In genomic region chr17:75983501-75984181, GRCh38 we compare ENCODE assay signal across 12 cellular contexts. TPM values are rescaled to one million over a fixed set of nuclear protein-coding genes. Genes with fewer than 3 reads are reported as not detected.
DNase-seq lines count a peak whose midpoint lies in the region; ATAC-seq and TF ChIP-seq lines count a peak whose summit lies in the region.
"Had no signal": no experiment of that assay in that cellular context is flagged by ENCODE, and none has a peak within 500 bp of the region (broad histone marks: within the 10 kb centered on the region; RNA-seq: fewer than 3 reads in every experiment).

No MANE protein-coding gene starts in this region.

- no peaks in the 10 kb centered on the region for H3K9me3 Mint-ChIP-seq in MCF 10A (ENCODE audit: unreplicated experiment)
- H3K9me3 Mint-ChIP-seq in naive thymus-derived CD8-positive, alpha-beta T cell = no peaks in the 10 kb centered on the region

- no peak overlapping the region for H2AFZ ChIP-seq in Karpas-422 (ENCODE audit: low read length)

- H4K20me1 ChIP-seq in Karpas-422 (ENCODE audit: insufficient read depth, low read depth, low read length) = no peaks in the 10 kb centered on the region

- intact Hi-C loops in MCF 10A (cut with micrococcal nuclease) = no loop called here

- CTCF ChIA-PET in MCF 10A (lab: Yijun Ruan, JAX) = interaction anchor here (0.6 to 1.2 kb wide), 4 partner anchors 22 to 296 kb away, joined by 3 read pairs; no protein-coding TSS in a partner anchor

- H3K36me3 Mint-ChIP-seq in MCF 10A (ENCODE audit: insufficient read depth, unreplicated experiment) = peaks cover 5% of the 10 kb centered on the region
- peaks cover 0 to 6% (median 0%) of the 10 kb centered on the region in 3 donors for H3K36me3 Mint-ChIP-seq in naive thymus-derived CD8-positive, alpha-beta T cell

- ATAC-seq in GM19467 (IDR thresholded peaks at IDR 0.05; ENCODE audit: unreplicated experiment) = no peak
- no peak for ATAC-seq in naive thymus-derived CD8-positive, alpha-beta T cell

- H3K4me2 ChIP-seq in Karpas-422 (ENCODE audit: low read depth, low read length, poor library complexity, severe bottlenecking) = peak overlapping the region; percentile 33

- H3K36me3 ChIP-seq in Karpas-422 (ENCODE audit: insufficient read depth, low read length) (no peaks in the 10 kb centered on the region), liver (ENCODE audit: control insufficient read depth in 4 of 4, insufficient read depth in 3 of 4, low read depth in 1 of 4, low read length in 3 of 4) (peaks cover 0 to 4% (median 0%) of the 10 kb centered on the region in 4 donors)
- H3K36me3 ChIP-seq: ascending aorta, neutrophil had no signal

- H3K4me1 ChIP-seq in Karpas-422 (ENCODE audit: low read length) (peaks cover 39% of the 10 kb centered on the region), liver (ENCODE audit: control insufficient read depth in 4 of 4, insufficient read depth in 4 of 4, low read length in 3 of 4) (peaks cover 5 to 30% (median 18%) of the 10 kb centered on the region in 4 donors)

- H3K4me3 Mint-ChIP-seq in MCF 10A (ENCODE audit: unreplicated experiment) = peak overlapping the region; percentile 1
- H3K4me3 Mint-ChIP-seq in naive thymus-derived CD8-positive, alpha-beta T cell = peak overlapping the region in 1 of 10 donors; percentile 63

- DNase-seq in AG10803 (ENCODE audit: low read depth) (peak; percentile 37), Karpas-422 (peak; percentile 78), MCF 10A (ENCODE audit: unreplicated experiment) (peak; percentile 45)
- no peak for DNase-seq in stimulated activated CD4-positive, alpha-beta T cell treated with anti-CD3 and anti-CD28 coated beads, Interleukin-12 subunit alpha, Interleukin-12 subunit beta, amount 100 ng/mL, for 4 hours
- DNase-seq in naive thymus-derived CD8-positive, alpha-beta T cell = no peak
- no peak for DNase-seq in activated CD4-positive, alpha-beta T cell treated with anti-CD3 and anti-CD28 coated beads for 48 hours
- DNase-seq: glutamatergic neuron, NCI-H2107 had no signal

- no peak for TF ChIP-seq RAD21 in liver (IDR thresholded peaks at IDR 0.05)

- H3K9ac ChIP-seq in Karpas-422 (ENCODE audit: low read length) = no peak overlapping the region
- no peak overlapping the region for H3K9ac ChIP-seq in liver (ENCODE audit: low read depth in 1 of 2, low read length in 2 of 2)

- H3K27ac Mint-ChIP-seq in MCF 10A (ENCODE audit: low read depth, unreplicated experiment) = no peak overlapping the region
- H3K27ac Mint-ChIP-seq in naive thymus-derived CD8-positive, alpha-beta T cell = no peak overlapping the region

- H3K9me3 ChIP-seq in Karpas-422 (ENCODE audit: low read length) = no peaks in the 10 kb centered on the region
- H3K9me3 ChIP-seq in liver (ENCODE audit: control insufficient read depth in 4 of 4, low read length in 3 of 4) = no peaks in the 10 kb centered on the region
- H3K9me3 ChIP-seq: ascending aorta, neutrophil had no signal

- H3K27me3 ChIP-seq in Karpas-422 (ENCODE audit: low read length) (no peaks in the 10 kb centered on the region), liver (ENCODE audit: control insufficient read depth in 4 of 4, insufficient read depth in 4 of 4, low read length in 3 of 4) (no peaks in the 10 kb centered on the region)
- H3K27me3 ChIP-seq: ascending aorta, neutrophil had no signal

- H3K27ac ChIP-seq in Karpas-422 (ENCODE audit: low read length) = peak overlapping the region; percentile 5; the same call in 1 of the 2 replicates
- peak overlapping the region; percentile 58 to 70 for H3K27ac ChIP-seq in liver (ENCODE audit: low read depth in 1 of 2, low read length in 2 of 2)
- H3K27ac ChIP-seq: ascending aorta, neutrophil had no signal

- H3K4me3 ChIP-seq in AG10803 (ENCODE audit: low read length) (no peak overlapping the region), Karpas-422 (ENCODE audit: low read length) (no peak overlapping the region), liver (ENCODE audit: low read depth in 1 of 3, low read length in 3 of 3) (no peak overlapping the region)
- H3K4me3 ChIP-seq: ascending aorta had no signal

- H3K79me2 ChIP-seq in Karpas-422 (ENCODE audit: low read length) = peaks cover 36% of the 10 kb centered on the region

- no peaks in the 10 kb centered on the region for H3K27me3 Mint-ChIP-seq in MCF 10A (ENCODE audit: insufficient read depth, unreplicated experiment)
- no peaks in the 10 kb centered on the region for H3K27me3 Mint-ChIP-seq in naive thymus-derived CD8-positive, alpha-beta T cell

- peaks cover 7% of the 10 kb centered on the region for H3K4me1 Mint-ChIP-seq in MCF 10A (ENCODE audit: insufficient read depth, unreplicated experiment)
- H3K4me1 Mint-ChIP-seq in naive thymus-derived CD8-positive, alpha-beta T cell = peaks cover 6 to 16% (median 11%) of the 10 kb centered on the region in 4 donors

- no peak for TF ChIP-seq CTCF in AG10803 (conservative IDR thresholded peaks at IDR 0.05; ENCODE audit: low read length)
- TF ChIP-seq CTCF in MCF 10A (IDR thresholded peaks at IDR 0.05; ENCODE audit: unreplicated experiment) = no peak
- TF ChIP-seq CTCF in liver (IDR thresholded peaks at IDR 0.05; ENCODE audit: low read depth, low read length, missing input control) = no peak

- WGBS in liver = 58% methylated on average over 6 of the region's 6 CpGs

- BruUV-seq in MCF 10A (replicated peaks; lab: Mats Ljungman, UMichigan) = no TSS peak

- POLR2A ChIA-PET in MCF 10A (lab: Yijun Ruan, JAX) = interaction anchor here (0.7 to 1.0 kb wide), 2 partner anchors 104 to 1553 kb away, joined by 3 to 6 read pairs; no protein-coding TSS in a partner anchor
- POLR2A ChIA-PET in naive thymus-derived CD8-positive, alpha-beta T cell (lab: Charles Lee) = interaction anchor here (0.6 kb wide), 1 partner anchor 135 kb away, joined by 5 read pairs; no protein-coding TSS in a partner anchor

- H3K9me2 ChIP-seq in Karpas-422 (replicated peaks; ENCODE audit: insufficient read depth, low read length) = no peaks in the 10 kb centered on the region

TF ChIP-seq in liver, 16 proteins besides CTCF, POLR2A, EP300 and RAD21 (continues in another document):
- peak; percentile 43 for TF ChIP-seq SP1 (IDR thresholded peaks at IDR 0.05)
- no peak for TF ChIP-seq GABPA (IDR thresholded peaks at IDR 0.05 in 1 of 2, conservative IDR thresholded peaks at IDR 0.05 in 1 of 2)
- TF ChIP-seq, protein P1, sequence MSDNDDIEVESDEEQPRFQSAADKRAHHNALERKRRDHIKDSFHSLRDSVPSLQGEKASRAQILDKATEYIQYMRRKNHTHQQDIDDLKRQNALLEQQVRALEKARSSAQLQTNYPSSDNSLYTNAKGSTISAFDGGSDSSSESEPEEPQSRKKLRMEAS (IDR thresholded peaks at IDR 0.05) = no peak
- peak in 1 of 2 donors; percentile 28 for TF ChIP-seq RXRA (IDR thresholded peaks at IDR 0.05)
- no peak for TF ChIP-seq FOXA2 (IDR thresholded peaks at IDR 0.05)
- TF ChIP-seq YY1 (IDR thresholded peaks at IDR 0.05) = peak; percentile 16
- peak in 1 of 2 donors; percentile 15 for TF ChIP-seq JUND (IDR thresholded peaks at IDR 0.05)
- TF ChIP-seq NR2F2 (IDR thresholded peaks at IDR 0.05) = no peak
- no peak for TF ChIP-seq EGR1 (IDR thresholded peaks at IDR 0.05; ENCODE audit: low read depth in 2 of 2)
- TF ChIP-seq HNF4A (conservative IDR thresholded peaks at IDR 0.05) = peak in 1 of 2 donors; percentile 13
- TF ChIP-seq FOXA1 (IDR thresholded peaks at IDR 0.05) = no peak
- no peak for TF ChIP-seq ATF3 (IDR thresholded peaks at IDR 0.05)
- TF ChIP-seq HNF4G (IDR thresholded peaks at IDR 0.05) = no peak
- no peak for TF ChIP-seq TAF1 (conservative IDR thresholded peaks at IDR 0.05)

RNA-seq across cellular contexts. Expression of gene TEN1, which starts 4.6 kb away (rescaled TPM):
- total RNA-seq in Karpas-422 (2014; rRNA removed; shearing (Covaris generic); ENCODE audit: low replicate concordance) = 5.7 and 23.0 TPM in 2 replicates
- total RNA-seq in MCF 10A (2022) (13.0 and 15.4 TPM in 2 replicates), liver (10 to 100 TPM; 12.0 to 18.3 TPM)
- 10 to 100 TPM; 14.6 to 30.0 TPM for polyA plus RNA-seq in liver
- total RNA-seq in naive thymus-derived CD8-positive, alpha-beta T cell = 10 to 100 TPM; 14.2 to 16.6 TPM
- polyA plus RNA-seq in naive thymus-derived CD8-positive, alpha-beta T cell = 10 to 100 TPM; 17.1 to 18.9 (median 18.4) TPM

RNA-seq across cellular contexts. Expression of gene ACOX1, which starts 4.7 kb away (rescaled TPM):
- 18.2 and 22.5 TPM in 2 replicates for total RNA-seq in Karpas-422 (2014; rRNA removed; shearing (Covaris generic); ENCODE audit: low replicate concordance)
- total RNA-seq in MCF 10A (2022) (23.4 and 26.0 TPM in 2 replicates), liver (100 to 1,000 TPM in 1 of 2 donors, 10 to 100 TPM in 1; 81.1 to 293 TPM)
- 10 to 100 TPM; 33.3 to 45.7 TPM for polyA plus RNA-seq in liver
- 10 to 100 TPM; 37.9 to 39.3 TPM for total RNA-seq in naive thymus-derived CD8-positive, alpha-beta T cell
- polyA plus RNA-seq in naive thymus-derived CD8-positive, alpha-beta T cell = 10 to 100 TPM; 11.4 to 18.4 (median 15.1) TPM

RNA-seq across cellular contexts. Expression of gene CDK3, which starts 17.0 kb away (rescaled TPM):
- 4.7 and 5.1 TPM in 2 replicates for total RNA-seq in Karpas-422 (2014; rRNA removed; shearing (Covaris generic); ENCODE audit: low replicate concordance)
- total RNA-seq in MCF 10A (2022) (5.3 and 5.7 TPM in 2 replicates), liver (1 to 10 TPM; 1.5 to 6.3 TPM)
- polyA plus RNA-seq in liver = 1 to 10 TPM; 2.6 TPM
- total RNA-seq in naive thymus-derived CD8-positive, alpha-beta T cell = 10 to 100 TPM; 11.9 to 12.5 TPM
- polyA plus RNA-seq in naive thymus-derived CD8-positive, alpha-beta T cell = under 1 TPM; 0.16 to 0.64 (median 0.63) TPM

RNA-seq across cellular contexts. Expression of gene FBF1, which starts 42.8 kb away (rescaled TPM):
- total RNA-seq in Karpas-422 (2014; rRNA removed; shearing (Covaris generic); ENCODE audit: low replicate concordance) = 13.5 and 37.0 TPM in 2 replicates
- total RNA-seq in MCF 10A (2022) (14.0 and 18.8 TPM in 2 replicates), liver (1 to 10 TPM; 2.3 to 5.6 TPM)
- polyA plus RNA-seq in liver = 1 to 10 TPM in 1 of 2 donors, under 1 TPM in 1; 0.39 to 1.2 TPM
- total RNA-seq in naive thymus-derived CD8-positive, alpha-beta T cell = 10 to 100 TPM; 47.7 to 54.6 TPM
- polyA plus RNA-seq in naive thymus-derived CD8-positive, alpha-beta T cell = 1 to 10 TPM; 2.4 to 8.0 (median 7.5) TPM

RNA-seq across cellular contexts. Expression of gene EVPL, which starts 43.5 kb away (rescaled TPM):
- total RNA-seq in Karpas-422 (2014; rRNA removed; shearing (Covaris generic); ENCODE audit: low replicate concordance) = 0.07 and 0.29 TPM in 2 replicates
- 7.7 and 8.1 TPM in 2 replicates for total RNA-seq in MCF 10A (2022)
- total RNA-seq in liver = under 1 TPM in 1 of 2 donors, not detected in 1; 0.33 TPM
- polyA plus RNA-seq in liver = under 1 TPM; 0.03 to 0.21 TPM
- 1 to 10 TPM; 7.1 to 8.2 TPM for total RNA-seq in naive thymus-derived CD8-positive, alpha-beta T cell
- 1 to 10 TPM in 1 of 3 donors, under 1 TPM in 1, not detected in 1; 0.74 to 1.6 TPM for polyA plus RNA-seq in naive thymus-derived CD8-positive, alpha-beta T cell
- total RNA-seq: ascending aorta had no signal

Comparison
In these comparisons a context has a peak if more than half of its experiments do, and no peak if none do; other contexts are left out.
1. DNase-seq: peak in AG10803 (single experiment), Karpas-422 (single experiment) and MCF 10A (single experiment); none in stimulated activated CD4-positive, alpha-beta T cell treated with anti-CD3 and anti-CD28 coated beads, Interleukin-12 subunit alpha, Interleukin-12 subunit beta, amount 100 ng/mL, for 4 hours (single experiment), naive thymus-derived CD8-positive, alpha-beta T cell (0 of 10) and activated CD4-positive, alpha-beta T cell treated with anti-CD3 and anti-CD28 coated beads for 48 hours (single experiment).